In the genomic region with DNA sequence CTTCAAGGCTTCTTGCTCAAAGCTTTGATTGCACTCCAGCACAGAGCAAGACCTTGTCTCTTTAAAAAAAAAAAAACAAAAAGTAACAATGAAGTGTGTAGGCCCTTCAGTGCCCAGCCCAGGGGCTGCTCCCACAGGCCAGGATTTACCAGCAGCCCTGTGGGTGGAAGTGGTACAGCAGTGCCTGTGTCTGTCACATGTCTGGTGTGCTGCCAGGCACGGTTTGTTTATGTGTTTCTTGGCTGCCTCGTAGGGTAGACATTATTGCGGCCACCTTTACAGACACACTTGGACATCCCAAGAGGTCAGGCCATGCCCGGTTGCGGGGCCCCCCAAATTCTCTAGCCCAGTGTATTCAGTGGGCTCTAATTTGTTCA, we compare ENCODE assay signal across 17 cellular contexts. TPM values are rescaled to one million over a fixed set of nuclear protein-coding genes. Genes with fewer than 3 reads are reported as not detected.
DNase-seq lines count a peak whose midpoint lies in the region; ATAC-seq and TF ChIP-seq lines count a peak whose summit lies in the region.
"Had no signal": no experiment of that assay in that cellular context is flagged by ENCODE, and none has a peak within 500 bp of the region (broad histone marks: within the 10 kb centered on the region; RNA-seq: fewer than 3 reads in every experiment).

No MANE protein-coding gene starts in this region.

- DNase-seq in MCF 10A (ENCODE audit: unreplicated experiment) (peak; percentile 34), mammary epithelial cell (no peak), globus pallidus (ENCODE audit: low spot score) (peak; percentile 69), mucosa of gallbladder (ENCODE audit: low spot score) (peak; percentile 26), upper lobe of right lung (peak; percentile 84), NOMO-1 (lab: John Stamatoyannopoulos, UW; ENCODE audit: unreplicated experiment in 2 of 2) (no peak), RPMI8226 (no peak)
- no peak for DNase-seq in activated CD4-positive, alpha-beta T cell treated with anti-CD3 and anti-CD28 coated beads for 48 hours
- DNase-seq: DMS79 treated with DMSO at 0.1 percent for 48 hours, naive B cell, NCI-H1417, NCI-H524 treated with DMSO at 0.1 percent for 48 hours, SJCRH30 had no signal

- H3K4me1 ChIP-seq in mammary epithelial cell (ENCODE audit: insufficient read depth, low read length) (peaks cover 18% of the 10 kb centered on the region), upper lobe of right lung (peaks cover 40% of the 10 kb centered on the region)

- H3K27ac Mint-ChIP-seq in MCF 10A (ENCODE audit: low read depth, unreplicated experiment): no peak overlapping the region

- in situ Hi-C loops in mammary epithelial cell (cut with MboI; ENCODE audit: low sequenced_read_pairs in 2 of 2): no loop called here

- peaks cover 28% of the 10 kb centered on the region for H3K4me1 Mint-ChIP-seq in MCF 10A (ENCODE audit: insufficient read depth, unreplicated experiment)

- intact Hi-C loops in MCF 10A (cut with micrococcal nuclease): loop anchor here (10.0 kb wide), 1 partner anchor 334 kb away; no protein-coding TSS in a partner anchor
- intact Hi-C loops in mammary epithelial cell (cut with micrococcal nuclease): loop anchor here (10.0 kb wide), 1 partner anchor 334 kb away; no protein-coding TSS in a partner anchor
- intact Hi-C loops in upper lobe of right lung (cut with DNase I): no loop called here

- no peak overlapping the region for H3K4me3 Mint-ChIP-seq in MCF 10A (ENCODE audit: unreplicated experiment)
- H3K4me3 Mint-ChIP-seq: naive B cell had no signal

- TF ChIP-seq CTCF in MCF 10A (IDR thresholded peaks at IDR 0.05; ENCODE audit: unreplicated experiment): no peak
- TF ChIP-seq CTCF in mammary epithelial cell (conservative IDR thresholded peaks at IDR 0.05 in 1 of 2, IDR thresholded peaks at IDR 0.05 in 1 of 2; ENCODE audit: extremely low read depth in 1 of 2, insufficient read depth in 1 of 2, low read depth in 1 of 2, low read length in 2 of 2): no peak
- peak; percentile 11 for TF ChIP-seq CTCF in upper lobe of right lung (IDR thresholded peaks at IDR 0.05)

- BruUV-seq in MCF 10A (replicated peaks; lab: Mats Ljungman, UMichigan) (no TSS peak), mammary epithelial cell (replicated peaks; lab: Mats Ljungman, UMichigan) (no TSS peak)

- POLR2A ChIA-PET in MCF 10A (lab: Yijun Ruan, JAX): no interaction called here

- H3K4me3 ChIP-seq in mammary epithelial cell (replicated peaks in 1 of 3; ENCODE audit: insufficient read depth in 1 of 3, low read depth in 2 of 3, low read length in 3 of 3) (no peak overlapping the region), upper lobe of right lung (no peak overlapping the region)
- H3K4me3 ChIP-seq: GM12878, SJCRH30, smooth muscle cell had no signal

- H3K9me3 ChIP-seq in mammary epithelial cell (replicated peaks; ENCODE audit: insufficient read depth, low read length) (no peaks in the 10 kb centered on the region), upper lobe of right lung (no peaks in the 10 kb centered on the region)
- H3K9me3 ChIP-seq: SJCRH30 had no signal

- H3K9me3 Mint-ChIP-seq in MCF 10A (ENCODE audit: unreplicated experiment): no peaks in the 10 kb centered on the region
- H3K9me3 Mint-ChIP-seq: naive B cell had no signal

- H3K79me2 ChIP-seq in mammary epithelial cell (ENCODE audit: insufficient read depth, low read length): peaks cover 68% of the 10 kb centered on the region

- CTCF ChIA-PET in MCF 10A (lab: Yijun Ruan, JAX): interaction anchor here (1.5 kb wide), 1 partner anchor 216 kb away, joined by 3 read pairs; no protein-coding TSS in a partner anchor
- CTCF ChIA-PET in mammary epithelial cell (lab: Charles Lee; ENCODE audit: low non-redundant PET): no interaction called here

- no peaks in the 10 kb centered on the region for H4K20me1 ChIP-seq in mammary epithelial cell (ENCODE audit: insufficient read depth, low read length)

- peaks cover 70% of the 10 kb centered on the region for H3K36me3 Mint-ChIP-seq in MCF 10A (ENCODE audit: insufficient read depth, unreplicated experiment)

- ATAC-seq in upper lobe of right lung: peak; percentile 78
- ATAC-seq: GM12878 had no signal

- H3K36me3 ChIP-seq in mammary epithelial cell (ENCODE audit: insufficient read depth, low read length) (peaks cover 35% of the 10 kb centered on the region), upper lobe of right lung (peaks cover 66% of the 10 kb centered on the region)

- no peak overlapping the region for H3K4me2 ChIP-seq in mammary epithelial cell (ENCODE audit: insufficient read depth, low read depth, low read length)
- H3K4me2 ChIP-seq: smooth muscle cell had no signal

- dilution Hi-C loops in mammary epithelial cell (cut with HindIII; ENCODE audit: low sequenced_read_pairs): no loop called here

- H3K27me3 Mint-ChIP-seq in MCF 10A (ENCODE audit: insufficient read depth, unreplicated experiment): no peaks in the 10 kb centered on the region
- H3K27me3 Mint-ChIP-seq: naive B cell had no signal

- no peak overlapping the region for H2AFZ ChIP-seq in mammary epithelial cell (ENCODE audit: low read depth, low read length)

- H3K27me3 ChIP-seq in mammary epithelial cell (ENCODE audit: insufficient read depth, low read length) (no peaks in the 10 kb centered on the region), upper lobe of right lung (no peaks in the 10 kb centered on the region)
- H3K27me3 ChIP-seq: SJCRH30 had no signal

- no peak overlapping the region for H3K27ac ChIP-seq in mammary epithelial cell (ENCODE audit: insufficient read depth, low read depth, low read length)
- H3K27ac ChIP-seq in upper lobe of right lung: peak overlapping the region; percentile 24
- H3K27ac ChIP-seq: epithelial cell of prostate, SJCRH30 had no signal

- WGBS in mammary epithelial cell (ENCODE audit: low coverage, missing lambda C conversion rate): 71% methylated on average over 5 of the region's 5 CpGs

- H3K9ac ChIP-seq in mammary epithelial cell (ENCODE audit: insufficient read depth, low read length): no peak overlapping the region

RNA-seq across cellular contexts. Expression of a gene that starts 12.7 kb away (rescaled TPM):
- total RNA-seq in MCF 10A (2022): 127 and 145 TPM in 2 replicates
- total RNA-seq in mammary epithelial cell: 10 to 100 TPM; 55.5 to 95.6 TPM
- polyA plus RNA-seq in mammary epithelial cell: 230 TPM
- 158 TPM for polyA minus RNA-seq in mammary epithelial cell
- 143 TPM for total RNA-seq in mucosa of gallbladder
- 146 TPM for total RNA-seq in upper lobe of right lung

RNA-seq across cellular contexts. Expression of a gene that starts 29.6 kb away (rescaled TPM):
- total RNA-seq in MCF 10A (2022): 10.5 and 10.7 TPM in 2 replicates
- 10 to 100 TPM in 1 of 2 donors, 1 to 10 TPM in 1; 9.4 to 18.5 TPM for total RNA-seq in mammary epithelial cell
- polyA plus RNA-seq in mammary epithelial cell: 2.5 TPM
- polyA minus RNA-seq in mammary epithelial cell: not detected
- total RNA-seq in mucosa of gallbladder: 94.4 TPM
- total RNA-seq in upper lobe of right lung: 45.9 TPM
- total RNA-seq: HT1080 had no signal

Comparison
In these comparisons a context has a peak if more than half of its experiments do, and no peak if none do; other contexts are left out.
1. DNase-seq: peak in MCF 10A (single experiment), globus pallidus (single experiment), mucosa of gallbladder (single experiment) and upper lobe of right lung (single experiment); none in mammary epithelial cell (single experiment), NOMO-1 (0 of 2), RPMI8226 (single experiment) and activated CD4-positive, alpha-beta T cell treated with anti-CD3 and anti-CD28 coated beads for 48 hours (single experiment).